In the genomic region with DNA sequence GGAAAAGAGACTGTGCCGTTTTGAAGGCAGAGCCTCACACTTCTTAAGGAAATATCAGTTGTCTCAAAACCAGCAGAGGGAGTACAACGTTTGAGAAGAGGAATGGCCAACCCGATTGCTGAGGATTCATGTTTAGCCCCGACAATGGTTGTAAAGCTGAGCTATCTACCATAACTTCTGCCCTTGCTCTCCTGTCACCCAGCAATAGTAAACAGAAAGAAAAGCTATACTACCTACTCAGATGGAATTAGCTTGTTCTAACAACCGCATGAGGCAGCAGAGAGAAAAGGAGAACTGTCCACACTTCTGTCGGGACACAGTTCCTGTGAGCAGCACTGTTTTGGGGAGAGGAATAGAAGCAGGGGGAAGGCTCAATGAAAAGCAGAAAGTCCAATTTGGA, we compare ENCODE assay signal across 8 cellular contexts.
A peak's percentile ranks its signal among the peaks of the same experiment; 100 is the strongest.
DNase-seq lines count a peak whose midpoint lies in the region; TF ChIP-seq lines count a peak whose summit lies in the region.

No MANE protein-coding gene starts in this region.

- H3K27ac ChIP-seq in breast epithelium (peak overlapping the region; percentile 81 to 91), stomach (peak overlapping the region; percentile 76 to 99 (median 81))

- H3K4me1 ChIP-seq in breast epithelium (peaks cover 24 to 40% of the 10 kb centered on the region in 2 donors), stomach (peaks cover 69 to 100% (median 82%) of the 10 kb centered on the region in 4 donors)

- DNase-seq in EL (peak; percentile 48), MV-4-11 (lab: John Stamatoyannopoulos, UW) (peak; percentile 51), breast epithelium (ENCODE audit: low spot score in 2 of 2) (no peak), kidney epithelial cell (ENCODE audit: low read depth) (no peak), stomach (no peak), NCI-H2081 treated with DMSO at 0.1 percent for 48 hours (lab: John Stamatoyannopoulos, UW) (no peak), SK-N-DZ (ENCODE audit: low spot score) (no peak)
- no peak for DNase-seq in activated CD4-positive, alpha-beta T cell treated with anti-CD3 and anti-CD28 coated beads, Interleukin-2, amount 50 U/mL, for 1 hour

- TF ChIP-seq EP300 in stomach (IDR thresholded peaks at IDR 0.05) = no peak

- peak overlapping the region in 1 of 3 donors; percentile 39 for H3K4me3 ChIP-seq in breast epithelium
- H3K4me3 ChIP-seq in kidney epithelial cell (ENCODE audit: low read depth, low read length) = no peak overlapping the region
- H3K4me3 ChIP-seq in stomach = peak overlapping the region in 2 of 4 donors; percentile 1 to 15

- 4 to 9% (median 5%) methylated on average over 6 of the region's 6 CpGs for WGBS in stomach, 5 donors

- intact Hi-C loops in breast epithelium (cut with DNase I; ENCODE audit: low total_unique reads) (no loop called here), stomach (cut with DNase I; ENCODE audit: low total_unique reads) (no loop called here)

- TF ChIP-seq CTCF in breast epithelium (IDR thresholded peaks at IDR 0.05) = peak; percentile 38 to 54 (median 51)
- TF ChIP-seq CTCF in kidney epithelial cell (IDR thresholded peaks at IDR 0.05; ENCODE audit: insufficient read depth, low read length, poor library complexity, severe bottlenecking) = peak; percentile 65
- TF ChIP-seq CTCF in stomach (IDR thresholded peaks at IDR 0.05) = peak in 2 of 7 experiments; percentile 27 to 39

- H3K36me3 ChIP-seq in breast epithelium (no peaks in the 10 kb centered on the region), kidney epithelial cell (ENCODE audit: control insufficient read depth, insufficient read depth, low read length) (no peaks in the 10 kb centered on the region), stomach (peaks cover 0 to 45% (median 28%) of the 10 kb centered on the region in 4 donors)

- H3K9me3 ChIP-seq in breast epithelium = no peaks in the 10 kb centered on the region
- no peaks in the 10 kb centered on the region for H3K9me3 ChIP-seq in stomach

- TF ChIP-seq POLR2A in breast epithelium (IDR thresholded peaks at IDR 0.05) = no peak
- TF ChIP-seq POLR2A in stomach (IDR thresholded peaks at IDR 0.05) = no peak

- H3K27me3 ChIP-seq in breast epithelium = no peaks in the 10 kb centered on the region
- H3K27me3 ChIP-seq in kidney epithelial cell (ENCODE audit: control insufficient read depth, insufficient read depth, low read length) = no peaks in the 10 kb centered on the region
- no peaks in the 10 kb centered on the region for H3K27me3 ChIP-seq in stomach

Comparison
In these comparisons a context has a peak if more than half of its experiments do, and no peak if none do; other contexts are left out.
1. DNase-seq: peak in EL (single experiment) and MV-4-11 (single experiment); none in breast epithelium (0 of 2), kidney epithelial cell (single experiment), stomach (single experiment), NCI-H2081 treated with DMSO at 0.1 percent for 48 hours (single experiment), activated CD4-positive, alpha-beta T cell treated with anti-CD3 and anti-CD28 coated beads, Interleukin-2, amount 50 U/mL, for 1 hour (single experiment) and SK-N-DZ (single experiment).